Comparison of ENCODE assay signal across 24 cellular contexts in the genomic region with DNA sequence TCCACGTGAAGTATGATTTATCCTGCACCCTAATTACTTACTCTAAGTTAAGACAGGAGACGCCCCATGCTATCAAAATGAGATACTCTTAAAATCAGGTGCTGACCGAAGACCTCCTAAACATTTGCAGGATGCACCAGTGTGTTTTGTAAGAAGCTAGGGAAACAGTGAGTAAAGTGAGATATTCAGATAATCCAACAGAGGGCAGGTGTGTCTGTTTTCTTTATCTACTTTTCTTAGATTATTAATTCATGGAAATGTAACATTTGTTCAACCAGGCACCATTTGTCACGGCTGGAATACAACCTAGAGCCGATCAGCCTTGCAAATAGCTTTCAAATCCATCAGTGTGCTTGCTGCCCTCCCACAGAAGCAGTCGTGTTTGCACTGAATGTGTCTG.
DNase-seq lines count a peak whose midpoint lies in the region; ATAC-seq and TF ChIP-seq lines count a peak whose summit lies in the region.
"Had no signal": no experiment of that assay in that cellular context is flagged by ENCODE, and none has a peak within 500 bp of the region (broad histone marks: within the 10 kb centered on the region; RNA-seq: fewer than 3 reads in every experiment).

No MANE protein-coding gene starts in this region.

- POLR2A ChIA-PET in PC-3 (lab: Charles Lee; ENCODE audit: unreplicated experiment): no interaction called here

- H4K20me1 ChIP-seq in PC-3 (ENCODE audit: low read length) (no peaks in the 10 kb centered on the region), neural progenitor cell (ENCODE audit: low read depth) (no peaks in the 10 kb centered on the region)

- no peaks in the 10 kb centered on the region for H3K9me2 ChIP-seq in PC-3 (replicated peaks; ENCODE audit: low read length)

- H3K4me3 ChIP-seq in PC-3 (ENCODE audit: low read length): no peak overlapping the region
- H3K4me3 ChIP-seq in neural progenitor cell: no peak overlapping the region
- H3K4me3 ChIP-seq: hepatocyte, prostate gland, smooth muscle cell, vagina had no signal

- H3K36me3 ChIP-seq in PC-3 (ENCODE audit: low read depth, low read length) (no peaks in the 10 kb centered on the region), neural progenitor cell (no peaks in the 10 kb centered on the region)
- H3K36me3 ChIP-seq: prostate gland, vagina had no signal

- peaks cover 4% of the 10 kb centered on the region for H3K27me3 Mint-ChIP-seq in neural progenitor cell (ENCODE audit: insufficient read depth, low read depth)

- no peaks in the 10 kb centered on the region for H3K36me3 Mint-ChIP-seq in neural progenitor cell
- H3K36me3 Mint-ChIP-seq: activated naive CD8-positive, alpha-beta T cell treated with anti-CD3 and anti-CD28 coated beads, Interleukin-2, amount 10 ng/mL, durations not matched to agents 7 days and 5 days; memory B cell; natural killer cell; WTC11 had no signal

- DNase-seq in GM03348 (ENCODE audit: low spot score) (peak; percentile 8), PC-3 (peak; percentile 30), cerebellar cortex (ENCODE audit: low spot score) (peak; percentile 2), neural progenitor cell (ENCODE audit: low spot score) (no peak), NOMO-1 treated with dmso at 0.1 percent for 144 hours (lab: John Stamatoyannopoulos, UW; ENCODE audit: unreplicated experiment) (no peak), NCI-H1105 treated with DMSO at 0.1 percent for 48 hours (lab: John Stamatoyannopoulos, UW) (no peak)
- DNase-seq: activated CD4-positive, alpha-beta memory T cell treated with anti-CD3 and anti-CD28 coated beads, Interleukin-2, amount 10 ng/mL, durations not matched to agents 7 days and 5 days; activated naive CD8-positive, alpha-beta T cell treated with anti-CD3 and anti-CD28 coated beads, Interleukin-2, amount 10 ng/mL, durations not matched to agents 7 days and 5 days; activated T-cell treated with anti-CD3 and anti-CD28 coated beads, Interleukin-2, amount 50 U/mL, for 48 hours; effector memory CD4-positive, alpha-beta T cell; Kasumi-1; natural killer cell; NCI-H1436 treated with DMSO at 0.1 percent for 48 hours; NCI-H226; stimulated activated CD4-positive, alpha-beta T cell treated with anti-CD3 and anti-CD28 coated beads, Interleukin-4, amount 100 ng/mL, for 24 hours had no signal

- TF ChIP-seq CTCF in PC-3 (conservative IDR thresholded peaks at IDR 0.05; ENCODE audit: low read depth, low read length) (peak; percentile 52; the same call in 1 of the 2 replicates), neural progenitor cell (IDR thresholded peaks at IDR 0.05) (no peak)

- peaks cover 5% of the 10 kb centered on the region for H3K4me1 Mint-ChIP-seq in neural progenitor cell
- H3K4me1 Mint-ChIP-seq: activated CD4-positive, alpha-beta memory T cell treated with anti-CD3 and anti-CD28 coated beads, Interleukin-2, amount 10 ng/mL, durations not matched to agents 7 days and 5 days; activated naive CD8-positive, alpha-beta T cell treated with anti-CD3 and anti-CD28 coated beads, Interleukin-2, amount 10 ng/mL, durations not matched to agents 7 days and 5 days; B cell; memory B cell; natural killer cell; WTC11 had no signal

- peaks cover 2% of the 10 kb centered on the region for H3K9me3 Mint-ChIP-seq in neural progenitor cell
- H3K9me3 Mint-ChIP-seq: activated CD4-positive, alpha-beta memory T cell treated with anti-CD3 and anti-CD28 coated beads, Interleukin-2, amount 10 ng/mL, durations not matched to agents 7 days and 5 days; activated naive CD8-positive, alpha-beta T cell treated with anti-CD3 and anti-CD28 coated beads, Interleukin-2, amount 10 ng/mL, durations not matched to agents 7 days and 5 days; memory B cell; natural killer cell; T-helper 1 cell treated with Interleukin-12 subunit alpha and Interleukin-12 subunit beta and Interleukin-4 antibody, amounts not matched to agents 30 μg/mL and 1 μg/mL, for 36 hours; WTC11 had no signal

- H3K4me3 Mint-ChIP-seq in neural progenitor cell: no peak overlapping the region
- H3K4me3 Mint-ChIP-seq: activated CD4-positive, alpha-beta memory T cell treated with anti-CD3 and anti-CD28 coated beads, Interleukin-2, amount 10 ng/mL, durations not matched to agents 7 days and 5 days; activated naive CD8-positive, alpha-beta T cell treated with anti-CD3 and anti-CD28 coated beads, Interleukin-2, amount 10 ng/mL, durations not matched to agents 7 days and 5 days; B cell; memory B cell; natural killer cell; T-helper 1 cell treated with Interleukin-12 subunit alpha and Interleukin-12 subunit beta and Interleukin-4 antibody, amounts not matched to agents 30 μg/mL and 1 μg/mL, for 36 hours; WTC11 had no signal

- BruUV-seq in PC-3 (replicated peaks; lab: Mats Ljungman, UMichigan): no TSS peak

- H3K4me1 ChIP-seq in PC-3 (ENCODE audit: insufficient read depth, low read length): no peaks in the 10 kb centered on the region
- no peaks in the 10 kb centered on the region for H3K4me1 ChIP-seq in neural progenitor cell
- H3K4me1 ChIP-seq: prostate gland, vagina had no signal

- CTCF ChIA-PET in PC-3 (lab: Charles Lee): no interaction called here

- H3K4me2 ChIP-seq in PC-3 (ENCODE audit: low read length): no peak overlapping the region
- no peak overlapping the region for H3K4me2 ChIP-seq in neural progenitor cell
- H3K4me2 ChIP-seq: hepatocyte, smooth muscle cell had no signal

- H3K9ac ChIP-seq in PC-3 (ENCODE audit: low read length): no peak overlapping the region
- no peak overlapping the region for H3K9ac ChIP-seq in neural progenitor cell

- H3K27ac Mint-ChIP-seq in neural progenitor cell: no peak overlapping the region
- H3K27ac Mint-ChIP-seq: activated CD4-positive, alpha-beta memory T cell treated with anti-CD3 and anti-CD28 coated beads, Interleukin-2, amount 10 ng/mL, durations not matched to agents 7 days and 5 days; activated naive CD8-positive, alpha-beta T cell treated with anti-CD3 and anti-CD28 coated beads, Interleukin-2, amount 10 ng/mL, durations not matched to agents 7 days and 5 days; B cell; memory B cell; natural killer cell; T-helper 1 cell treated with Interleukin-12 subunit alpha and Interleukin-12 subunit beta and Interleukin-4 antibody, amounts not matched to agents 30 μg/mL and 1 μg/mL, for 36 hours; WTC11 had no signal

- ATAC-seq in PC-3 (peak; percentile 40), HG02759 (IDR thresholded peaks at IDR 0.05; ENCODE audit: unreplicated experiment) (no peak)
- ATAC-seq: natural killer cell, WTC11 had no signal

- H3K27ac ChIP-seq in PC-3 (ENCODE audit: low read length) (no peak overlapping the region), neural progenitor cell (no peak overlapping the region)
- H3K27ac ChIP-seq: hepatocyte, prostate gland, vagina had no signal

- intact Hi-C loops in PC-3 (cut with micrococcal nuclease): loop anchor here (1.0 to 2.0 kb wide), 3 partner anchors 198 to 228 kb away; no protein-coding TSS in a partner anchor

- H3K79me2 ChIP-seq in PC-3 (ENCODE audit: low read length) (no peaks in the 10 kb centered on the region), neural progenitor cell (ENCODE audit: low read depth) (no peaks in the 10 kb centered on the region)
- H3K79me2 ChIP-seq: hepatocyte had no signal

- H3F3A ChIP-seq in PC-3 (ENCODE audit: low read length, unreplicated experiment): no peaks in the 10 kb centered on the region
- H3F3A ChIP-seq in neural progenitor cell (ENCODE audit: low read depth): no peaks in the 10 kb centered on the region

- no peak overlapping the region for H2AFZ ChIP-seq in PC-3 (ENCODE audit: low read length)
- peak overlapping the region; percentile 54 for H2AFZ ChIP-seq in neural progenitor cell (replicated peaks)
- H2AFZ ChIP-seq: hepatocyte had no signal

- H3K9me3 ChIP-seq in PC-3 (ENCODE audit: low read length): no peaks in the 10 kb centered on the region
- no peaks in the 10 kb centered on the region for H3K9me3 ChIP-seq in neural progenitor cell (ENCODE audit: low read depth)
- H3K9me3 ChIP-seq: prostate gland, vagina had no signal

- H3K27me3 ChIP-seq in PC-3 (ENCODE audit: low read length) (peaks cover 21% of the 10 kb centered on the region), neural progenitor cell (no peaks in the 10 kb centered on the region)
- H3K27me3 ChIP-seq: hepatocyte, vagina had no signal

Comparison
In these comparisons a context has a peak if more than half of its experiments do, and no peak if none do; other contexts are left out.
1. DNase-seq: peak in GM03348 (single experiment), PC-3 (single experiment) and cerebellar cortex (single experiment); none in neural progenitor cell (single experiment), NOMO-1 treated with dmso at 0.1 percent for 144 hours (single experiment) and NCI-H1105 treated with DMSO at 0.1 percent for 48 hours (single experiment).